In genomic region chr7:14551326-14551725, GRCh38 we compare ENCODE assay signal across 27 cellular contexts.
"Had no signal": no experiment of that assay in that cellular context is flagged by ENCODE, and none has a peak within 500 bp of the region (broad histone marks: within the 10 kb centered on the region; RNA-seq: fewer than 3 reads in every experiment).

No MANE protein-coding gene starts in this region.

- DNase-seq: activated CD4-positive, alpha-beta T cell treated with anti-CD3 and anti-CD28 coated beads for 48 hours; activated CD4-positive, alpha-beta T cell treated with anti-CD3 and anti-CD28 coated beads, Interleukin-2, amount 50 U/mL, for 48 hours; activated CD4-positive, CD25-positive, alpha-beta regulatory T cell treated with anti-CD3 and anti-CD28 coated beads, Interleukin-2, amount 50 U/mL, for 72 hours; activated CD8-positive, alpha-beta memory T cell treated with anti-CD3 and anti-CD28 coated beads, Interleukin-2, amount 10 ng/mL, durations not matched to agents 7 days and 5 days; activated effector memory CD4-positive, alpha-beta T cell treated with Interleukin-2 at 50 U/mL for 16 hours; activated naive CD4-positive, alpha-beta T cell; activated T-cell treated with anti-CD3 and anti-CD28 coated beads, Interleukin-2, amount 50 U/mL, for 24 hours; brain microvascular endothelial cell; cerebellar nuclear complex; Kasumi-1; KBM-7; NCI-H1105 treated with DMSO at 0.1 percent for 48 hours; NCI-H1436 treated with DMSO at 0.1 percent for 48 hours; NCI-H187; NCI-H2081; NCI-H2171; NCI-H2227 treated with DMSO at 0.1 percent for 48 hours; NCI-H510A; NCI-H526 treated with DMSO at 0.1 percent for 48 hours; PC-3; SHP77 treated with DMSO at 0.1 percent for 48 hours; T-helper 17 cell; T-helper 9 cell had no signal

- H3K4me3 ChIP-seq: cardiac muscle cell had no signal

- H3K27ac ChIP-seq: brain microvascular endothelial cell, cardiac muscle cell had no signal

- H3K36me3 ChIP-seq: brain microvascular endothelial cell, cardiac muscle cell had no signal

- H3K27me3 ChIP-seq: brain microvascular endothelial cell, cardiac muscle cell had no signal

- ATAC-seq: activated CD8-positive, alpha-beta memory T cell treated with anti-CD3 and anti-CD28 coated beads, Interleukin-2, amount 10 ng/mL, durations not matched to agents 7 days and 5 days; PC-3; T-helper 17 cell; WTC11 had no signal

- FAIRE-seq: astrocyte, RCC 7860 had no signal
